1 cellular context compared by ENCODE assay signal in the genomic region with DNA sequence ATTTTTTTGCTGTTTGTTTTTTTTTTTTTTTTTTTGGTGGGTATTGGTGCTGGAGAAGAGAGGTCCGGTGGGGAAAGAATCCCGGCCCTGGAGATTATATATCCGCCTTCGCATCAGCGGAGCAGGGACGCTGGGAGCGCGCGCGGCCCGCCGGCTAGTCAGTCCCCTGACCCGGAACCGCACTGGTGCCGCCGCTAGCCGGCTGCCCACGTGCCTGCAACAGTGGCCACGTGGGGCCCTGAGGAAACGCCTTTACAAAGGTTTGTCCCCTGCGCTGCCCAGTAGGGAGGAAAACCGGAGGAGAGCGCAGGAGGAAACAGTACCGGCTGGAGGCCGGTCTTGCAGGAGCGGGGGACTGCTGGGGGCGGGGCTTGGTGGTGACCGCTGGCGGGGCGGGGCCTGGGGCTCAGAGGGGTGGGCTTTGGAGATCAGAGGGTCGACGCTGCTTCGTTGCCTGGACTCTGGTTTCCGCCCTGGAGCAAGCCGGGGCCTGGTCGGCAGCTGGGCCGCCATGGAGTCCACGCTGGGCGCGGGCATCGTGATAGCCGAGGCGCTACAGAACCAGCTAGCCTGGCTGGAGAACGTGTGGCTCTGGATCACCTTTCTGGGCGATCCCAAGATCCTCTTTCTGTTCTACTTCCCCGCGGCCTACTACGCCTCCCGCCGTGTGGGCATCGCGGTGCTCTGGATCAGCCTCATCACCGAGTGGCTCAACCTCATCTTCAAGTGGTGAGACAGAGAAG.
A peak's percentile ranks its signal among the peaks of the same experiment; 100 is the strongest.
TF ChIP-seq lines count a peak whose summit lies in the region.

A gene with protein sequence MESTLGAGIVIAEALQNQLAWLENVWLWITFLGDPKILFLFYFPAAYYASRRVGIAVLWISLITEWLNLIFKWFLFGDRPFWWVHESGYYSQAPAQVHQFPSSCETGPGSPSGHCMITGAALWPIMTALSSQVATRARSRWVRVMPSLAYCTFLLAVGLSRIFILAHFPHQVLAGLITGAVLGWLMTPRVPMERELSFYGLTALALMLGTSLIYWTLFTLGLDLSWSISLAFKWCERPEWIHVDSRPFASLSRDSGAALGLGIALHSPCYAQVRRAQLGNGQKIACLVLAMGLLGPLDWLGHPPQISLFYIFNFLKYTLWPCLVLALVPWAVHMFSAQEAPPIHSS (plus strand): TSS at position 281 of the 743 bp plus-strand sequence. CDS start 231 bp downstream, at position 512.

TF ChIP-seq in HepG2, 621 proteins besides CTCF, POLR2A, EP300 and RAD21 (continued from another document and continues in another):
- TF ChIP-seq, protein P1, sequence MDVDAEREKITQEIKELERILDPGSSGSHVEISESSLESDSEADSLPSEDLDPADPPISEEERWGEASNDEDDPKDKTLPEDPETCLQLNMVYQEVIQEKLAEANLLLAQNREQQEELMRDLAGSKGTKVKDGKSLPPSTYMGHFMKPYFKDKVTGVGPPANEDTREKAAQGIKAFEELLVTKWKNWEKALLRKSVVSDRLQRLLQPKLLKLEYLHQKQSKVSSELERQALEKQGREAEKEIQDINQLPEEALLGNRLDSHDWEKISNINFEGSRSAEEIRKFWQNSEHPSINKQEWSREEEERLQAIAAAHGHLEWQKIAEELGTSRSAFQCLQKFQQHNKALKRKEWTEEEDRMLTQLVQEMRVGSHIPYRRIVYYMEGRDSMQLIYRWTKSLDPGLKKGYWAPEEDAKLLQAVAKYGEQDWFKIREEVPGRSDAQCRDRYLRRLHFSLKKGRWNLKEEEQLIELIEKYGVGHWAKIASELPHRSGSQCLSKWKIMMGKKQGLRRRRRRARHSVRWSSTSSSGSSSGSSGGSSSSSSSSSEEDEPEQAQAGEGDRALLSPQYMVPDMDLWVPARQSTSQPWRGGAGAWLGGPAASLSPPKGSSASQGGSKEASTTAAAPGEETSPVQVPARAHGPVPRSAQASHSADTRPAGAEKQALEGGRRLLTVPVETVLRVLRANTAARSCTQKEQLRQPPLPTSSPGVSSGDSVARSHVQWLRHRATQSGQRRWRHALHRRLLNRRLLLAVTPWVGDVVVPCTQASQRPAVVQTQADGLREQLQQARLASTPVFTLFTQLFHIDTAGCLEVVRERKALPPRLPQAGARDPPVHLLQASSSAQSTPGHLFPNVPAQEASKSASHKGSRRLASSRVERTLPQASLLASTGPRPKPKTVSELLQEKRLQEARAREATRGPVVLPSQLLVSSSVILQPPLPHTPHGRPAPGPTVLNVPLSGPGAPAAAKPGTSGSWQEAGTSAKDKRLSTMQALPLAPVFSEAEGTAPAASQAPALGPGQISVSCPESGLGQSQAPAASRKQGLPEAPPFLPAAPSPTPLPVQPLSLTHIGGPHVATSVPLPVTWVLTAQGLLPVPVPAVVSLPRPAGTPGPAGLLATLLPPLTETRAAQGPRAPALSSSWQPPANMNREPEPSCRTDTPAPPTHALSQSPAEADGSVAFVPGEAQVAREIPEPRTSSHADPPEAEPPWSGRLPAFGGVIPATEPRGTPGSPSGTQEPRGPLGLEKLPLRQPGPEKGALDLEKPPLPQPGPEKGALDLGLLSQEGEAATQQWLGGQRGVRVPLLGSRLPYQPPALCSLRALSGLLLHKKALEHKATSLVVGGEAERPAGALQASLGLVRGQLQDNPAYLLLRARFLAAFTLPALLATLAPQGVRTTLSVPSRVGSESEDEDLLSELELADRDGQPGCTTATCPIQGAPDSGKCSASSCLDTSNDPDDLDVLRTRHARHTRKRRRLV (CRISPR knock-in tag; IDR thresholded peaks at IDR 0.05) = peak; percentile 89
- peak; percentile 89; the same call in 1 of the 2 replicates for TF ChIP-seq ZNF160 (CRISPR knock-in tag; IDR thresholded peaks at IDR 0.05)
- TF ChIP-seq GATAD1 (CRISPR knock-in tag; IDR thresholded peaks at IDR 0.05) = peak; percentile 92
- TF ChIP-seq ZNF143 (CRISPR knock-in tag; IDR thresholded peaks at IDR 0.05) = peak; percentile 74
- TF ChIP-seq, protein P2, sequence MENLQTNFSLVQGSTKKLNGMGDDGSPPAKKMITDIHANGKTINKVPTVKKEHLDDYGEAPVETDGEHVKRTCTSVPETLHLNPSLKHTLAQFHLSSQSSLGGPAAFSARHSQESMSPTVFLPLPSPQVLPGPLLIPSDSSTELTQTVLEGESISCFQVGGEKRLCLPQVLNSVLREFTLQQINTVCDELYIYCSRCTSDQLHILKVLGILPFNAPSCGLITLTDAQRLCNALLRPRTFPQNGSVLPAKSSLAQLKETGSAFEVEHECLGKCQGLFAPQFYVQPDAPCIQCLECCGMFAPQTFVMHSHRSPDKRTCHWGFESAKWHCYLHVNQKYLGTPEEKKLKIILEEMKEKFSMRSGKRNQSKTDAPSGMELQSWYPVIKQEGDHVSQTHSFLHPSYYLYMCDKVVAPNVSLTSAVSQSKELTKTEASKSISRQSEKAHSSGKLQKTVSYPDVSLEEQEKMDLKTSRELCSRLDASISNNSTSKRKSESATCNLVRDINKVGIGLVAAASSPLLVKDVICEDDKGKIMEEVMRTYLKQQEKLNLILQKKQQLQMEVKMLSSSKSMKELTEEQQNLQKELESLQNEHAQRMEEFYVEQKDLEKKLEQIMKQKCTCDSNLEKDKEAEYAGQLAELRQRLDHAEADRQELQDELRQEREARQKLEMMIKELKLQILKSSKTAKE (CRISPR knock-in tag; IDR thresholded peaks at IDR 0.05; ENCODE audit: borderline replicate concordance) = peak; percentile 68; the same call in 1 of the 2 replicates
- peak; percentile 73; the same call in 1 of the 2 replicates for TF ChIP-seq ZNF556 (CRISPR knock-in tag; IDR thresholded peaks at IDR 0.05; ENCODE audit: borderline replicate concordance)
- TF ChIP-seq, protein P3, sequence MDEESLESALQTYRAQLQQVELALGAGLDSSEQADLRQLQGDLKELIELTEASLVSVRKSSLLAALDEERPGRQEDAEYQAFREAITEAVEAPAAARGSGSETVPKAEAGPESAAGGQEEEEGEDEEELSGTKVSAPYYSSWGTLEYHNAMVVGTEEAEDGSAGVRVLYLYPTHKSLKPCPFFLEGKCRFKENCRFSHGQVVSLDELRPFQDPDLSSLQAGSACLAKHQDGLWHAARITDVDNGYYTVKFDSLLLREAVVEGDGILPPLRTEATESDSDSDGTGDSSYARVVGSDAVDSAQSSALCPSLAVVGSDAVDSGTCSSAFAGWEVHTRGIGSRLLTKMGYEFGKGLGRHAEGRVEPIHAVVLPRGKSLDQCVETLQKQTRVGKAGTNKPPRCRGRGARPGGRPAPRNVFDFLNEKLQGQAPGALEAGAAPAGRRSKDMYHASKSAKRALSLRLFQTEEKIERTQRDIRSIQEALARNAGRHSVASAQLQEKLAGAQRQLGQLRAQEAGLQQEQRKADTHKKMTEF (CRISPR knock-in tag; IDR thresholded peaks at IDR 0.05) = peak; percentile 98
- TF ChIP-seq NR1H2 (CRISPR knock-in tag; IDR thresholded peaks at IDR 0.05; ENCODE audit: borderline replicate concordance, low read depth) = peak; percentile 70; the same call in 1 of the 2 replicates
- TF ChIP-seq ZNF124 (CRISPR knock-in tag; IDR thresholded peaks at IDR 0.05) = peak; percentile 98
- TF ChIP-seq SNRNP70 (IDR thresholded peaks at IDR 0.05; ENCODE audit: low read depth, low read length) = no peak
- TF ChIP-seq, protein P4, sequence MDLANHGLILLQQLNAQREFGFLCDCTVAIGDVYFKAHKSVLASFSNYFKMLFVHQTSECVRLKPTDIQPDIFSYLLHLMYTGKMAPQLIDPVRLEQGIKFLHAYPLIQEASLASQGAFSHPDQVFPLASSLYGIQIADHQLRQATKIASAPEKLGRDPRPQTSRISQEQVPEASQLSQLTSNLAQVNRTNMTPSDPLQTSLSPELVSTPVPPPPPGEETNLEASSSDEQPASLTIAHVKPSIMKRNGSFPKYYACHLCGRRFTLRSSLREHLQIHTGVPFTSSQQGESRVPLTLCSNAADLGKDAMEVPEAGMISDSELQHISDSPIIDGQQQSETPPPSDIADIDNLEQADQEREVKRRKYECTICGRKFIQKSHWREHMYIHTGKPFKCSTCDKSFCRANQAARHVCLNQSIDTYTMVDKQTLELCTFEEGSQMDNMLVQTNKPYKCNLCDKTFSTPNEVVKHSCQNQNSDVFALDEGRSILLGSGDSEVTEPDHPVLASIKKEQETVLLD (CRISPR knock-in tag; IDR thresholded peaks at IDR 0.05; ENCODE audit: low read depth) = peak; percentile 100
- TF ChIP-seq ZNF460 (CRISPR knock-in tag; IDR thresholded peaks at IDR 0.05; ENCODE audit: borderline replicate concordance) = peak; percentile 33; the same call in 1 of the 2 replicates
- TF ChIP-seq, protein P5, sequence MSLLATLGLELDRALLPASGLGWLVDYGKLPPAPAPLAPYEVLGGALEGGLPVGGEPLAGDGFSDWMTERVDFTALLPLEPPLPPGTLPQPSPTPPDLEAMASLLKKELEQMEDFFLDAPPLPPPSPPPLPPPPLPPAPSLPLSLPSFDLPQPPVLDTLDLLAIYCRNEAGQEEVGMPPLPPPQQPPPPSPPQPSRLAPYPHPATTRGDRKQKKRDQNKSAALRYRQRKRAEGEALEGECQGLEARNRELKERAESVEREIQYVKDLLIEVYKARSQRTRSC (CRISPR knock-in tag; IDR thresholded peaks at IDR 0.05; ENCODE audit: low read depth) = no peak; the same call in 1 of the 2 replicates
- peak; percentile 97 for TF ChIP-seq DNMT1 (CRISPR knock-in tag; IDR thresholded peaks at IDR 0.05)
- TF ChIP-seq, protein P6, sequence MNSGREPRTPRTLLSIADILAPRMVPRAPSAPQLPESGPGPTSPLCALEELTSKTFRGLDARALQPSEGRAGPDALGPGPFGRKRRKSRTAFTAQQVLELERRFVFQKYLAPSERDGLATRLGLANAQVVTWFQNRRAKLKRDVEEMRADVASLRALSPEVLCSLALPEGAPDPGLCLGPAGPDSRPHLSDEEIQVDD (CRISPR knock-in tag; IDR thresholded peaks at IDR 0.05; ENCODE audit: borderline replicate concordance) = no peak; the same call in 1 of the 2 replicates
- TF ChIP-seq ZNF589 (CRISPR knock-in tag; conservative IDR thresholded peaks at IDR 0.05) = 0 out of 2 replicates have a peak, but pooled peaks have one; percentile 83
- TF ChIP-seq, protein P7, sequence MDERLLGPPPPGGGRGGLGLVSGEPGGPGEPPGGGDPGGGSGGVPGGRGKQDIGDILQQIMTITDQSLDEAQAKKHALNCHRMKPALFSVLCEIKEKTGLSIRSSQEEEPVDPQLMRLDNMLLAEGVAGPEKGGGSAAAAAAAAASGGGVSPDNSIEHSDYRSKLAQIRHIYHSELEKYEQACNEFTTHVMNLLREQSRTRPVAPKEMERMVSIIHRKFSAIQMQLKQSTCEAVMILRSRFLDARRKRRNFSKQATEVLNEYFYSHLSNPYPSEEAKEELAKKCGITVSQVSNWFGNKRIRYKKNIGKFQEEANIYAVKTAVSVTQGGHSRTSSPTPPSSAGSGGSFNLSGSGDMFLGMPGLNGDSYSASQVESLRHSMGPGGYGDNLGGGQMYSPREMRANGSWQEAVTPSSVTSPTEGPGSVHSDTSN (CRISPR knock-in tag; IDR thresholded peaks at IDR 0.05) = no peak
- TF ChIP-seq SALL2 (CRISPR knock-in tag; IDR thresholded peaks at IDR 0.05) = peak; percentile 74; the same call in 1 of the 2 replicates
- TF ChIP-seq FOSL1 (CRISPR knock-in tag; IDR thresholded peaks at IDR 0.05; ENCODE audit: borderline replicate concordance) = no peak
- peak; percentile 98 for TF ChIP-seq ZNF766 (CRISPR knock-in tag; IDR thresholded peaks at IDR 0.05; ENCODE audit: borderline replicate concordance)
- TF ChIP-seq, protein P8, sequence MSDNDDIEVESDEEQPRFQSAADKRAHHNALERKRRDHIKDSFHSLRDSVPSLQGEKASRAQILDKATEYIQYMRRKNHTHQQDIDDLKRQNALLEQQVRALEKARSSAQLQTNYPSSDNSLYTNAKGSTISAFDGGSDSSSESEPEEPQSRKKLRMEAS (IDR thresholded peaks at IDR 0.05) = peak; percentile 100
- TF ChIP-seq STAG1 (CRISPR knock-in tag; IDR thresholded peaks at IDR 0.05) = peak; percentile 30; the same call in 1 of the 2 replicates
- TF ChIP-seq, protein P9, sequence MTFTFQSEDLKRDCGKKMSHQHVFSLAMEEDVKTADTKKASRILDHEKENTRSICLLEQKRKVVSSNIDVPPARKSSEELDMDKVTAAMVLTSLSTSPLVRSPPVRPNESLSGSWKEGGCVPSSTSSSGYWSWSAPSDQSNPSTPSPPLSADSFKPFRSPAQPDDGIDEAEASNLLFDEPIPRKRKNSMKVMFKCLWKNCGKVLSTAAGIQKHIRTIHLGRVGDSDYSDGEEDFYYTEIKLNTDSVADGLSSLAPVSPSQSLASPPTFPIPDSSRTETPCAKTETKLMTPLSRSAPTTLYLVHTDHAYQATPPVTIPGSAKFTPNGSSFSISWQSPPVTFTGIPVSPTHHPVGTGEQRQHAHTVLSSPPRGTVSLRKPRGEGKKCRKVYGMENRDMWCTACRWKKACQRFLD (CRISPR knock-in tag; IDR thresholded peaks at IDR 0.05; ENCODE audit: borderline replicate concordance) = no peak
- no peak for TF ChIP-seq MBD4 (IDR thresholded peaks at IDR 0.05; ENCODE audit: borderline replicate concordance, low read length)
- TF ChIP-seq ZBTB38 (CRISPR knock-in tag; IDR thresholded peaks at IDR 0.05) = peak; percentile 96
- TF ChIP-seq NONO (IDR thresholded peaks at IDR 0.05) = no peak
- TF ChIP-seq NONO (CRISPR knock-in tag; conservative IDR thresholded peaks at IDR 0.05) = peak; percentile 96
- TF ChIP-seq PAF1 (CRISPR knock-in tag; IDR thresholded peaks at IDR 0.05) = no peak
- TF ChIP-seq, protein P10, sequence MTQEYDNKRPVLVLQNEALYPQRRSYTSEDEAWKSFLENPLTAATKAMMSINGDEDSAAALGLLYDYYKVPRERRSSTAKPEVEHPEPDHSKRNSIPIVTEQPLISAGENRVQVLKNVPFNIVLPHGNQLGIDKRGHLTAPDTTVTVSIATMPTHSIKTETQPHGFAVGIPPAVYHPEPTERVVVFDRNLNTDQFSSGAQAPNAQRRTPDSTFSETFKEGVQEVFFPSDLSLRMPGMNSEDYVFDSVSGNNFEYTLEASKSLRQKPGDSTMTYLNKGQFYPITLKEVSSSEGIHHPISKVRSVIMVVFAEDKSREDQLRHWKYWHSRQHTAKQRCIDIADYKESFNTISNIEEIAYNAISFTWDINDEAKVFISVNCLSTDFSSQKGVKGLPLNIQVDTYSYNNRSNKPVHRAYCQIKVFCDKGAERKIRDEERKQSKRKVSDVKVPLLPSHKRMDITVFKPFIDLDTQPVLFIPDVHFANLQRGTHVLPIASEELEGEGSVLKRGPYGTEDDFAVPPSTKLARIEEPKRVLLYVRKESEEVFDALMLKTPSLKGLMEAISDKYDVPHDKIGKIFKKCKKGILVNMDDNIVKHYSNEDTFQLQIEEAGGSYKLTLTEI (CRISPR knock-in tag; conservative IDR thresholded peaks at IDR 0.05) = no peak
- peak; percentile 93; the same call in 1 of the 2 replicates for TF ChIP-seq RARG (CRISPR knock-in tag; IDR thresholded peaks at IDR 0.05; ENCODE audit: low read depth)
- TF ChIP-seq ZNF883 (CRISPR knock-in tag; IDR thresholded peaks at IDR 0.05; ENCODE audit: not compliant biosample characterization) = peak; percentile 92
- no peak for TF ChIP-seq RFX1 (IDR thresholded peaks at IDR 0.05)
- TF ChIP-seq, protein P11, sequence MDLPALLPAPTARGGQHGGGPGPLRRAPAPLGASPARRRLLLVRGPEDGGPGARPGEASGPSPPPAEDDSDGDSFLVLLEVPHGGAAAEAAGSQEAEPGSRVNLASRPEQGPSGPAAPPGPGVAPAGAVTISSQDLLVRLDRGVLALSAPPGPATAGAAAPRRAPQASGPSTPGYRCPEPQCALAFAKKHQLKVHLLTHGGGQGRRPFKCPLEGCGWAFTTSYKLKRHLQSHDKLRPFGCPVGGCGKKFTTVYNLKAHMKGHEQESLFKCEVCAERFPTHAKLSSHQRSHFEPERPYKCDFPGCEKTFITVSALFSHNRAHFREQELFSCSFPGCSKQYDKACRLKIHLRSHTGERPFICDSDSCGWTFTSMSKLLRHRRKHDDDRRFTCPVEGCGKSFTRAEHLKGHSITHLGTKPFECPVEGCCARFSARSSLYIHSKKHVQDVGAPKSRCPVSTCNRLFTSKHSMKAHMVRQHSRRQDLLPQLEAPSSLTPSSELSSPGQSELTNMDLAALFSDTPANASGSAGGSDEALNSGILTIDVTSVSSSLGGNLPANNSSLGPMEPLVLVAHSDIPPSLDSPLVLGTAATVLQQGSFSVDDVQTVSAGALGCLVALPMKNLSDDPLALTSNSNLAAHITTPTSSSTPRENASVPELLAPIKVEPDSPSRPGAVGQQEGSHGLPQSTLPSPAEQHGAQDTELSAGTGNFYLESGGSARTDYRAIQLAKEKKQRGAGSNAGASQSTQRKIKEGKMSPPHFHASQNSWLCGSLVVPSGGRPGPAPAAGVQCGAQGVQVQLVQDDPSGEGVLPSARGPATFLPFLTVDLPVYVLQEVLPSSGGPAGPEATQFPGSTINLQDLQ (CRISPR knock-in tag; IDR thresholded peaks at IDR 0.05) = peak; percentile 54; the same call in 1 of the 2 replicates
